28 cellular contexts compared by ENCODE assay signal in the genomic region with DNA sequence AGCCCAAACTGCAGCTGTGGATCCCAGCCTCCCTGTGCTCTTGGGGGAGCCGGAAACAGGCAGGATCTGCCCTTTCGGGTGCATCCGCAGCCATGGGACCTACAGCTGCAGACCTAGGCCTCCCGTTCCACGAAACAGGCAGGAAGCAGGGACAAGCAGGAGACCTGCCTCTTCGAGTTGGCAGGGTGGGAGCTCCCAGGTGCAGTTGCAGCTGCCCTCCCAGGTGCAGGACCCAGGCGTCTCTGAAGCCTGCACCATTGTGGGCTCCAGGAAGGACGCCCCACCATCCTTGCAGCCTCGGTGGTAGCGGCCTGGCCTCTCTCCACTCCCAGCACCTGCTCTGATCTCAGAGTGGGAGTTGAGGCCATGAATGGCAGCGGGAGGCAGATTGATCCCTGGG.
"Had no signal": no experiment of that assay in that cellular context is flagged by ENCODE, and none has a peak within 500 bp of the region (broad histone marks: within the 10 kb centered on the region; RNA-seq: fewer than 3 reads in every experiment).

No MANE protein-coding gene starts in this region.

- H3K4me1 Mint-ChIP-seq: natural killer cell; stimulated activated effector memory CD8-positive, alpha-beta T cell treated with anti-CD3 and anti-CD28 coated beads, Interleukin-12 subunit alpha, Interleukin-12 subunit beta, amount 100 ng/mL, for 72 hours had no signal

- FAIRE-seq: endometrium, islet of Langerhans, pancreas, urothelium cell line had no signal

- H3K27me3 ChIP-seq: esophagus squamous epithelium, heart right ventricle, neutrophil, pancreas, right lobe of liver, stomach, thyroid gland had no signal

- H3K4me3 Mint-ChIP-seq: effector memory CD8-positive, alpha-beta T cell; natural killer cell; stimulated activated effector memory CD8-positive, alpha-beta T cell treated with anti-CD3 and anti-CD28 coated beads, Interleukin-12 subunit alpha, Interleukin-12 subunit beta, amount 100 ng/mL, for 72 hours; type B pancreatic cell had no signal

- H3K36me3 ChIP-seq: esophagus squamous epithelium, heart right ventricle, left ventricle myocardium inferior, lower lobe of right lung, neutrophil, pancreas, right lobe of liver, stomach, thyroid gland had no signal

- H3K27ac Mint-ChIP-seq: effector memory CD8-positive, alpha-beta T cell; natural killer cell; progenitor cell of endocrine pancreas; stimulated activated effector memory CD8-positive, alpha-beta T cell treated with anti-CD3 and anti-CD28 coated beads, Interleukin-12 subunit alpha, Interleukin-12 subunit beta, amount 100 ng/mL, for 72 hours; type B pancreatic cell had no signal

- ATAC-seq: effector memory CD8-positive, alpha-beta T cell; heart right ventricle; left colon; natural killer cell; pancreas; stimulated activated effector memory CD8-positive, alpha-beta T cell treated with anti-CD3 and anti-CD28 coated beads, Interleukin-12 subunit alpha, Interleukin-12 subunit beta, amount 100 ng/mL, for 72 hours had no signal

- H3K36me3 Mint-ChIP-seq: stimulated activated effector memory CD8-positive, alpha-beta T cell treated with anti-CD3 and anti-CD28 coated beads, Interleukin-12 subunit alpha, Interleukin-12 subunit beta, amount 100 ng/mL, for 72 hours; type B pancreatic cell had no signal

- DNase-seq: cortex of kidney; effector memory CD8-positive, alpha-beta T cell; erythroblast; esophagus squamous epithelium; foreskin melanocyte; glutamatergic neuron; heart right ventricle; hippocampal formation; kidney glomerular epithelial cell; left colon; left ventricle myocardium inferior; lower lobe of right lung; natural killer cell; stimulated activated CD4-positive, alpha-beta T cell treated with anti-CD3 and anti-CD28 coated beads, Interleukin-2, amount 100 ng/mL, for 24 hours; stimulated activated CD4-positive, alpha-beta T cell treated with anti-CD3 and anti-CD28 coated beads, Interleukin-4, amount 100 ng/mL, for 24 hours; stimulated activated naive CD4-positive, alpha-beta T cell treated with Interleukin-2 at 50 U/mL for 16 hours; stomach; thyroid gland had no signal

- H3K4me3 ChIP-seq: esophagus squamous epithelium, heart right ventricle, left ventricle myocardium inferior, lower lobe of right lung, pancreas, right lobe of liver, smooth muscle cell, stomach, thyroid gland had no signal

- H3K27ac ChIP-seq: esophagus squamous epithelium, heart right ventricle, left ventricle myocardium inferior, lower lobe of right lung, neutrophil, pancreas, right lobe of liver, stomach, thyroid gland had no signal

- H3K9me3 ChIP-seq: neutrophil, pancreas, right lobe of liver, thyroid gland had no signal

- H3K27me3 Mint-ChIP-seq: effector memory CD8-positive, alpha-beta T cell; progenitor cell of endocrine pancreas; type B pancreatic cell had no signal

- H3K4me1 ChIP-seq: esophagus squamous epithelium, heart right ventricle, left ventricle myocardium inferior, lower lobe of right lung, pancreas, right lobe of liver, stomach, thyroid gland had no signal

- H3K4me2 ChIP-seq: smooth muscle cell had no signal
